1 cellular context compared by ENCODE assay signal in the genomic region with DNA sequence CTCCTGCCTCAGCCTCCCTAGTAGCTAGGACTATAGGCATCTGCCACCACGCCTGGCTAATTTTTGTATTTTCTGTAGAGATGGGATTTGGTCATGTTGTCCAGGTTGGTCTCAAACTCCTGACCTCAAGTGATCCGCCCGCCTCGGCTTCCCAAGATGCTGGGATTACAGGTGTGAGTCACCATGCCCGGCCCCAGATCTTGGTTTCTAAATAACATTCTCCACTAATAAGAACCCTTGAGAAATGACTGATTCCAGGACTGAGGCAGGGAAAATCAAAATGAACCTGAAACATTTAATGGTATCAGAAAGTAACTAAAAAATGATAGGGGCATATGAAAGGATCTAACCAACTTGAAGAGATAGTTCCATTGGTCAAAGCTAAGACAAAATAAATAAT.
TF ChIP-seq lines count a peak whose summit lies in the region.

No MANE protein-coding gene starts in this region.

TF ChIP-seq in WTC11, 78 proteins besides CTCF, POLR2A, EP300 and RAD21 (continued from another document):
- TF ChIP-seq, protein P1, sequence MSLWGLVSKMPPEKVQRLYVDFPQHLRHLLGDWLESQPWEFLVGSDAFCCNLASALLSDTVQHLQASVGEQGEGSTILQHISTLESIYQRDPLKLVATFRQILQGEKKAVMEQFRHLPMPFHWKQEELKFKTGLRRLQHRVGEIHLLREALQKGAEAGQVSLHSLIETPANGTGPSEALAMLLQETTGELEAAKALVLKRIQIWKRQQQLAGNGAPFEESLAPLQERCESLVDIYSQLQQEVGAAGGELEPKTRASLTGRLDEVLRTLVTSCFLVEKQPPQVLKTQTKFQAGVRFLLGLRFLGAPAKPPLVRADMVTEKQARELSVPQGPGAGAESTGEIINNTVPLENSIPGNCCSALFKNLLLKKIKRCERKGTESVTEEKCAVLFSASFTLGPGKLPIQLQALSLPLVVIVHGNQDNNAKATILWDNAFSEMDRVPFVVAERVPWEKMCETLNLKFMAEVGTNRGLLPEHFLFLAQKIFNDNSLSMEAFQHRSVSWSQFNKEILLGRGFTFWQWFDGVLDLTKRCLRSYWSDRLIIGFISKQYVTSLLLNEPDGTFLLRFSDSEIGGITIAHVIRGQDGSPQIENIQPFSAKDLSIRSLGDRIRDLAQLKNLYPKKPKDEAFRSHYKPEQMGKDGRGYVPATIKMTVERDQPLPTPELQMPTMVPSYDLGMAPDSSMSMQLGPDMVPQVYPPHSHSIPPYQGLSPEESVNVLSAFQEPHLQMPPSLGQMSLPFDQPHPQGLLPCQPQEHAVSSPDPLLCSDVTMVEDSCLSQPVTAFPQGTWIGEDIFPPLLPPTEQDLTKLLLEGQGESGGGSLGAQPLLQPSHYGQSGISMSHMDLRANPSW (CRISPR knock-in tag; conservative IDR thresholded peaks at IDR 0.05; ENCODE audit: low read depth): no peak
- no peak for TF ChIP-seq PRRX2 (CRISPR knock-in tag; IDR thresholded peaks at IDR 0.05)
- TF ChIP-seq, protein P2, sequence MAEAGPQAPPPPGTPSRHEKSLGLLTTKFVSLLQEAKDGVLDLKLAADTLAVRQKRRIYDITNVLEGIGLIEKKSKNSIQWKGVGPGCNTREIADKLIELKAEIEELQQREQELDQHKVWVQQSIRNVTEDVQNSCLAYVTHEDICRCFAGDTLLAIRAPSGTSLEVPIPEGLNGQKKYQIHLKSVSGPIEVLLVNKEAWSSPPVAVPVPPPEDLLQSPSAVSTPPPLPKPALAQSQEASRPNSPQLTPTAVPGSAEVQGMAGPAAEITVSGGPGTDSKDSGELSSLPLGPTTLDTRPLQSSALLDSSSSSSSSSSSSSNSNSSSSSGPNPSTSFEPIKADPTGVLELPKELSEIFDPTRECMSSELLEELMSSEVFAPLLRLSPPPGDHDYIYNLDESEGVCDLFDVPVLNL (CRISPR knock-in tag; IDR thresholded peaks at IDR 0.05; ENCODE audit: borderline replicate concordance, low read depth): no peak
